In the genomic region with DNA sequence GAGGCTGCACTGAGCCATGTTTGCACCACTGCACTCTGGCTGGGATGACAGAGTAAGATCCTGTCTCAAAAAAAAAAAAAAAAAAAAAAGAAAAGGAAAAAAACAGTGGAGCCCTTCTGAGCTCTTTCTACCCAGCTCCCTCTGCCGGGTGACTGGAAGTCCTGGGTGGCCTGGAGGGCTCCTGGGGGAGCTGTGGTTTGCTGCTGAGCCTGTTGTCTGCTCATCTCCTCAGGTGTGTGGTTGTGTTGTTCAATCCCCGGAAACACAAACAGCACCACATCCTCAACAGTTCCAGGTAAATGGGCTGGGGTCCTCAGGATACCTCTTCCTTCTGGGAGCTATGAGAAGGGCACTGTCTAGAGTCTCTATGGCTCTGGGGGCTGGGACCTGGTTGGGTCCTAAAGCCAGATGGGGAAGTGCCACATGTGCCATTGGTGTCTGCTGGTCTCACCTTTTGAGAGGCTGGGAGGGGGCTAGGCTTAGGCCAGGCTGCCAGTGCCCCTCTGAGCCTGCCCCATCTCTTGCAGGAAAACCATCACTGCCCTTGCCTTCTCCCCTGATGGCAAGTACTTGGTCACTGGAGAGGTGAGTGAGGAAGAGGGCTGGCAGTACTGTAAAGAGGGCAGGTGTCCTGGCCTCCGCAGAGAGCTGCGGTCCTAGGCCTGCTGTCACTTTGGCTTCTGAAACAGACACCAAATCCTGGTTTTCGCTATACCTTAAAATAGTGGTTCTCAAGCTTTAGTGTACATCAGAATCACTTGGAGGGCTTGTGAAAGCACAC, we compare ENCODE assay signal across 12 cellular contexts. TPM values are rescaled to one million over a fixed set of nuclear protein-coding genes. Genes with fewer than 3 reads are reported as not detected.
DNase-seq lines count a peak whose midpoint lies in the region; ATAC-seq, FAIRE-seq and TF ChIP-seq lines count a peak whose summit lies in the region.
"Had no signal": no experiment of that assay in that cellular context is flagged by ENCODE, and none has a peak within 500 bp of the region (broad histone marks: within the 10 kb centered on the region; RNA-seq: fewer than 3 reads in every experiment).

No MANE protein-coding gene starts in this region.

- intact Hi-C loops in GM12878 (cut with micrococcal nuclease; ENCODE audit: unreplicated experiment) = loop anchor here (1.0 to 10.0 kb wide), 4 partner anchors 39 to 344 kb away; no protein-coding TSS in a partner anchor

- no peaks in the 10 kb centered on the region for H3K79me2 ChIP-seq in GM12878 (ENCODE audit: control insufficient read depth, insufficient read depth, low read length)
- H3K79me2 ChIP-seq in trophoblast cell (ENCODE audit: control insufficient read depth, insufficient read depth, low read length, poor library complexity) = no peaks in the 10 kb centered on the region

- CTCF ChIA-PET in activated naive CD4-positive, alpha-beta T cell treated with anti-CD3 and anti-CD28 coated beads, Interleukin-2, amount 10 ng/mL, durations not matched to agents 7 days and 5 days (lab: Charles Lee) = interaction anchor here (0.7 to 10.1 kb wide), 24 partner anchors 10 to 514 kb away, joined by 3 to 253 read pairs (median 6); partner anchors contain the start of genes MAPKBP1 and PLA2G4B
- CTCF ChIA-PET in GM12878 (lab: Yijun Ruan, JAX) = interaction anchor here (0.6 to 6.3 kb wide), 33 partner anchors 9 to 345 kb away, joined by 3 to 365 read pairs (median 4); partner anchors contain the start of genes MAPKBP1 and MGA

- H3K4me1 Mint-ChIP-seq in activated naive CD4-positive, alpha-beta T cell treated with anti-CD3 and anti-CD28 coated beads, Interleukin-2, amount 10 ng/mL, durations not matched to agents 7 days and 5 days = peaks cover 30% of the 10 kb centered on the region

- no peak overlapping the region for H2BK5ac ChIP-seq in trophoblast cell (ENCODE audit: low read depth, low read length, poor library complexity)

- H4K91ac ChIP-seq in trophoblast cell (ENCODE audit: low read depth, low read length) = peak overlapping the region; percentile 50

- H2AK5ac ChIP-seq in trophoblast cell (ENCODE audit: low read length) = no peak overlapping the region

- H3K27me3 ChIP-seq in GM12878 (replicated peaks in 1 of 2; ENCODE audit: control insufficient read depth in 2 of 2, insufficient read depth in 2 of 2, low read length in 1 of 2) (no peaks in the 10 kb centered on the region), trophoblast cell (ENCODE audit: insufficient read depth, low read length) (no peaks in the 10 kb centered on the region)

- H3K36me3 ChIP-seq in GM12878 (ENCODE audit: control insufficient read depth in 2 of 2, insufficient read depth in 2 of 2, low read length in 1 of 2) (peaks cover 0 to 11% of the 10 kb centered on the region in 2 experiments; a peak in 3 of 4 replicates), trophoblast cell (ENCODE audit: control insufficient read depth in 1 of 2, insufficient read depth in 2 of 2, low read length in 2 of 2) (peaks cover 31 to 32% of the 10 kb centered on the region in 2 experiments)

- peak overlapping the region; percentile 62 for H3K27ac Mint-ChIP-seq in activated naive CD4-positive, alpha-beta T cell treated with anti-CD3 and anti-CD28 coated beads, Interleukin-2, amount 10 ng/mL, durations not matched to agents 7 days and 5 days

- no peak overlapping the region for H2BK120ac ChIP-seq in trophoblast cell (ENCODE audit: insufficient read depth, low read length, poor library complexity)

- H2BK12ac ChIP-seq in trophoblast cell (ENCODE audit: low read length) = no peak overlapping the region

- TF ChIP-seq POLR2A in GM12878 (IDR thresholded peaks at IDR 0.05; ENCODE audit: low read depth, low read length) = no peak

- H3K9me3 Mint-ChIP-seq in activated naive CD4-positive, alpha-beta T cell treated with anti-CD3 and anti-CD28 coated beads, Interleukin-2, amount 10 ng/mL, durations not matched to agents 7 days and 5 days = no peaks in the 10 kb centered on the region
- H3K9me3 Mint-ChIP-seq: activated T-helper 2 cell treated with anti-CD3 and anti-CD28 coated beads, Interferon-gamma antibody, Interleukin-2, Interleukin-4, amounts not matched to agents 10 μg/mL and 5 μg/mL and 100 μg/mL, durations not matched to agents 14 hours and 24 hours and 36 hours; T-cell had no signal

- H3K4me3 ChIP-seq in GM12878 (no peak overlapping the region), trophoblast cell (ENCODE audit: low read depth, low read length) (no peak overlapping the region)
- H3K4me3 ChIP-seq: prostate gland had no signal

- TF ChIP-seq EP300 in GM12878 (IDR thresholded peaks at IDR 0.05; ENCODE audit: borderline replicate concordance in 1 of 2, control insufficient read depth in 1 of 2, low read depth in 2 of 2, low read length in 2 of 2) = no peak

- no peaks in the 10 kb centered on the region for H3K9me3 ChIP-seq in GM12878 (replicated peaks; ENCODE audit: control insufficient read depth, insufficient read depth, low read length)
- no peaks in the 10 kb centered on the region for H3K9me3 ChIP-seq in trophoblast cell (ENCODE audit: insufficient read depth, low read depth, low read length)
- H3K9me3 ChIP-seq: prostate gland had no signal

- H3K4me1 ChIP-seq in GM12878 (ENCODE audit: control insufficient read depth, insufficient read depth, low read length) (no peaks in the 10 kb centered on the region), trophoblast cell (ENCODE audit: control insufficient read depth in 1 of 2, insufficient read depth in 2 of 2, low read length in 2 of 2) (peaks cover 6 to 13% of the 10 kb centered on the region in 2 experiments)
- H3K4me1 ChIP-seq: prostate gland had no signal

- H3K36me3 Mint-ChIP-seq in activated naive CD4-positive, alpha-beta T cell treated with anti-CD3 and anti-CD28 coated beads, Interleukin-2, amount 10 ng/mL, durations not matched to agents 7 days and 5 days = peaks cover 10% of the 10 kb centered on the region

- no peak overlapping the region for H3K4me3 Mint-ChIP-seq in activated naive CD4-positive, alpha-beta T cell treated with anti-CD3 and anti-CD28 coated beads, Interleukin-2, amount 10 ng/mL, durations not matched to agents 7 days and 5 days
- H3K4me3 Mint-ChIP-seq: T-cell had no signal

- H3K18ac ChIP-seq in trophoblast cell (ENCODE audit: low read length) = no peak overlapping the region

- in situ Hi-C loops in GM12878 (cut with MboI) = loop anchor here (5.0 kb wide), 1 partner anchor 39 kb away; the partner anchor contains the start of gene MAPKBP1

- no peak overlapping the region for H4K12ac ChIP-seq in trophoblast cell (ENCODE audit: low read depth, low read length)

- H3K27ac ChIP-seq in GM12878 (ENCODE audit: control insufficient read depth, insufficient read depth) (no peak overlapping the region), trophoblast cell (ENCODE audit: low read depth, low read length) (no peak overlapping the region)
- H3K27ac ChIP-seq: prostate gland had no signal

- ATAC-seq in GM12878 = peak; percentile 35
- no peak for ATAC-seq in HG03097 (IDR thresholded peaks at IDR 0.05; ENCODE audit: low FRiP score, unreplicated experiment)

- H2AFZ ChIP-seq in GM12878 (ENCODE audit: control insufficient read depth, low read depth, low read length) = no peak overlapping the region
- no peak overlapping the region for H2AFZ ChIP-seq in trophoblast cell (ENCODE audit: insufficient read depth, low read length, poor library complexity)

- no peak overlapping the region for H4K8ac ChIP-seq in trophoblast cell (ENCODE audit: low read depth, low read length)

- no peak overlapping the region for H3K14ac ChIP-seq in trophoblast cell (ENCODE audit: low read length)

- no peak overlapping the region for H3K4ac ChIP-seq in trophoblast cell (ENCODE audit: low read depth, low read length)

- no peak for FAIRE-seq in GM12878 (lab: Jason Lieb, UNC)

- H3K9ac ChIP-seq in GM12878 (ENCODE audit: control insufficient read depth, insufficient read depth, low read length) = no peak overlapping the region
- no peak overlapping the region for H3K9ac ChIP-seq in trophoblast cell (ENCODE audit: low read length)

- H3K27me3 Mint-ChIP-seq in activated naive CD4-positive, alpha-beta T cell treated with anti-CD3 and anti-CD28 coated beads, Interleukin-2, amount 10 ng/mL, durations not matched to agents 7 days and 5 days = no peaks in the 10 kb centered on the region
- H3K27me3 Mint-ChIP-seq: T-cell had no signal

- POLR2A ChIA-PET in GM12878 (lab: Charles Lee) = interaction anchor here (0.6 to 2.6 kb wide), 5 partner anchors 14 to 689 kb away, joined by 3 to 28 read pairs (median 4); partner anchors contain the start of gene MAPKBP1

- H3K23ac ChIP-seq in trophoblast cell (ENCODE audit: low read length) = no peak overlapping the region

- H4K20me1 ChIP-seq in GM12878 (ENCODE audit: control insufficient read depth, insufficient read depth) = no peaks in the 10 kb centered on the region

- peak in 2 of 3 experiments; percentile 5 to 13; a peak in 1 of 6 replicates for TF ChIP-seq CTCF in GM12878 (IDR thresholded peaks at IDR 0.05 in 2 of 3, conservative IDR thresholded peaks at IDR 0.05 in 1 of 3; ENCODE audit: control insufficient read depth in 2 of 3, extremely low read depth in 1 of 3, insufficient read depth in 1 of 3, low read depth in 3 of 3, low read length in 3 of 3)

- TF ChIP-seq RAD21 in GM12878 (IDR thresholded peaks at IDR 0.05; ENCODE audit: insufficient read depth, low read depth, low read length) = no peak

- SMC1A ChIA-PET in GM12878 (lab: Charles Lee; ENCODE audit: uncharacterized antibody, unreplicated experiment) = interaction anchor here (0.6 to 8.3 kb wide), 17 partner anchors 11 to 345 kb away, joined by 3 to 268 read pairs (median 5); partner anchors contain the start of genes MAPKBP1 and MGA

- H3K79me1 ChIP-seq in trophoblast cell (ENCODE audit: low read length) = peaks cover 5% of the 10 kb centered on the region

- BruUV-seq in GM12878 (replicated peaks; lab: Mats Ljungman, UMichigan) = no TSS peak

- DNase-seq in activated naive CD4-positive, alpha-beta T cell treated with anti-CD3 and anti-CD28 coated beads, Interleukin-2, amount 10 ng/mL, durations not matched to agents 7 days and 5 days = no peak
- DNase-seq in activated naive CD4-positive, alpha-beta T cell (lab: John Stamatoyannopoulos, UW) = no peak
- DNase-seq in HT1080 (ENCODE audit: low read depth) (peak; percentile 26), GM12878 (ENCODE audit: low read depth, low spot score) (no peak), trophoblast cell (no peak), GM19240 (ENCODE audit: insufficient read length, low spot score) (no peak), HuH-7 (ENCODE audit: low spot score) (no peak)
- DNase-seq: DMS79 had no signal

- no peak overlapping the region for H3K4me2 ChIP-seq in GM12878 (ENCODE audit: control insufficient read depth, insufficient read depth)
- H3K4me2 ChIP-seq in trophoblast cell (ENCODE audit: low read length) = no peak overlapping the region

- RAD21 ChIA-PET in GM12878 (lab: Charles Lee; ENCODE audit: unreplicated experiment) = interaction anchor here (0.7 to 12.6 kb wide), 17 partner anchors 10 to 348 kb away, joined by 3 to 305 read pairs (median 4); partner anchors contain the start of genes MAPKBP1 and MGA

- WGBS in GM12878 (ENCODE audit: insufficient coverage, insufficient replicate concordance, low lambda C conversion rate, missing lambda C conversion rate) = 73% methylated on average over 5 of the region's 5 CpGs
- no CpG with 5 or more reads among the region's 5 CpGs for WGBS in trophoblast cell (ENCODE audit: extremely low coverage, insufficient coverage, insufficient read length)

RNA-seq across cellular contexts. Expression of gene JMJD7, which starts 17.1 kb away (rescaled TPM):
- total RNA-seq in HT1080 (2014; rRNA removed; shearing (Covaris generic)) = 9.0 and 9.3 TPM in 2 replicates
- polyA plus RNA-seq in HT1080 (2015; cell fraction: cytosol; rRNA removed) = 8.5 and 8.6 TPM in 2 replicates
- polyA plus RNA-seq in HT1080 (2015; cell fraction: nucleus; rRNA removed) = 18.3 and 19.2 TPM in 2 replicates
- total RNA-seq in GM12878 (2013; cell fraction: nucleolus; rRNA removed) = 18.7 and 20.7 TPM in 2 replicates
- 7.5 and 8.5 TPM in 2 replicates for total RNA-seq in GM12878 (2014; rRNA removed)
- total RNA-seq in GM12878 (2014; rRNA removed; fragmentation: Illumina TruSeq; extraction: Trizol) = 4.4 and 4.7 TPM in 2 replicates
- total RNA-seq in GM12878 (2021) = 10.3 and 12.2 TPM in 2 replicates
- 9.5 TPM for polyA plus RNA-seq in GM12878 (2011; ENCODE audit: low read depth)
- polyA plus RNA-seq in GM12878 (2011; rRNA removed) = 3.7 and 6.8 TPM in 2 replicates
- polyA plus RNA-seq in GM12878 (2011; cell fraction: cytosol; rRNA removed) = 8.1 and 12.4 TPM in 2 replicates
- polyA plus RNA-seq in GM12878 (2011; cell fraction: nucleus; rRNA removed) = 17.3 and 21.3 TPM in 2 replicates
- 4.0 and 6.1 TPM in 2 replicates for polyA plus RNA-seq in GM12878 (2012)
- 0.86 and 5.3 TPM in 2 replicates for polyA plus RNA-seq in GM12878 (2014; fragmentation: Illumina TruSeq; extraction: Trizol)
- 1 to 10 TPM in 1 of 2 experiments, under 1 TPM in 1; 0.79 to 2.2 TPM for polyA plus RNA-seq in GM12878 (2014; fragmentation: Nextera tagmentation; extraction: Ambion mirVana)
- polyA plus RNA-seq in GM12878 (2014; rRNA removed) = 8.9 and 9.9 TPM in 2 replicates
- 10 to 100 TPM in 1 of 2 experiments, 1 to 10 TPM in 1; 6.3 to 10.4 TPM for polyA plus RNA-seq in GM12878 (2016; fragmentation: Nextera tagmentation; extraction: Ambion mirVana)
- 3.2 and 4.0 TPM in 2 replicates for polyA minus RNA-seq in GM12878 (2011; rRNA and poly(A)+ RNA removed)
- 1.5 and 2.5 TPM in 2 replicates for polyA minus RNA-seq in GM12878 (2011; cell fraction: cytosol; rRNA and poly(A)+ RNA removed)
- polyA minus RNA-seq in GM12878 (2011; cell fraction: nucleus; rRNA and poly(A)+ RNA removed) = 1.6 and 3.9 TPM in 2 replicates
- 6.6 and 7.8 TPM in 2 replicates for polyA plus RNA-seq in trophoblast cell (2013)

RNA-seq across cellular contexts. Expression of gene PLA2G4B, which starts 27.8 kb away (rescaled TPM):
- total RNA-seq in HT1080 (2014; rRNA removed; shearing (Covaris generic)) = 1.1 and 3.1 TPM in 2 replicates
- 0.87 and 1.1 TPM in 2 replicates for polyA plus RNA-seq in HT1080 (2015; cell fraction: cytosol; rRNA removed)
- polyA plus RNA-seq in HT1080 (2015; cell fraction: nucleus; rRNA removed) = 26.7 and 30.5 TPM in 2 replicates
- total RNA-seq in GM12878 (2013; cell fraction: nucleolus; rRNA removed) = 5.0 and 9.9 TPM in 2 replicates
- 2.6 and 3.1 TPM in 2 replicates for total RNA-seq in GM12878 (2014; rRNA removed)
- 0.67 and 0.78 TPM in 2 replicates for total RNA-seq in GM12878 (2014; rRNA removed; fragmentation: Illumina TruSeq; extraction: Trizol)
- total RNA-seq in GM12878 (2021) = 3.1 and 6.6 TPM in 2 replicates
- polyA plus RNA-seq in GM12878 (2011; ENCODE audit: low read depth) = 3.3 TPM
- polyA plus RNA-seq in GM12878 (2011; rRNA removed) = 2.7 and 3.2 TPM in 2 replicates
- 2.9 and 6.4 TPM in 2 replicates for polyA plus RNA-seq in GM12878 (2011; cell fraction: cytosol; rRNA removed)
- polyA plus RNA-seq in GM12878 (2011; cell fraction: nucleus; rRNA removed) = 27.2 and 31.9 TPM in 2 replicates
- 2.4 and 3.6 TPM in 2 replicates for polyA plus RNA-seq in GM12878 (2012)
- 0.43 and 2.4 TPM in 2 replicates for polyA plus RNA-seq in GM12878 (2014; fragmentation: Illumina TruSeq; extraction: Trizol)
- under 1 TPM; 0.22 to 0.93 TPM for polyA plus RNA-seq in GM12878 (2014; fragmentation: Nextera tagmentation; extraction: Ambion mirVana)
- 3.8 and 6.9 TPM in 2 replicates for polyA plus RNA-seq in GM12878 (2014; rRNA removed)
- polyA plus RNA-seq in GM12878 (2016; fragmentation: Nextera tagmentation; extraction: Ambion mirVana) = 1 to 10 TPM; 4.4 to 6.3 TPM
- 0.22 and 0.72 TPM in 2 replicates for polyA minus RNA-seq in GM12878 (2011; rRNA and poly(A)+ RNA removed)
- not detected in 2 replicates for polyA minus RNA-seq in GM12878 (2011; cell fraction: cytosol; rRNA and poly(A)+ RNA removed)
- 1.9 and 3.4 TPM in 2 replicates for polyA minus RNA-seq in GM12878 (2011; cell fraction: nucleus; rRNA and poly(A)+ RNA removed)
- 5.1 and 5.5 TPM in 2 replicates for polyA plus RNA-seq in trophoblast cell (2013)

RNA-seq across cellular contexts. Expression of gene MAPKBP1, which starts 36.6 kb away (rescaled TPM):
- 19.5 and 20.6 TPM in 2 replicates for total RNA-seq in HT1080 (2014; rRNA removed; shearing (Covaris generic))
- 11.0 and 13.9 TPM in 2 replicates for polyA plus RNA-seq in HT1080 (2015; cell fraction: cytosol; rRNA removed)
- 73.8 and 77.9 TPM in 2 replicates for polyA plus RNA-seq in HT1080 (2015; cell fraction: nucleus; rRNA removed)
- 88.7 and 98.8 TPM in 2 replicates for total RNA-seq in GM12878 (2013; cell fraction: nucleolus; rRNA removed)
- total RNA-seq in GM12878 (2014; rRNA removed) (8.5 and 13.5 TPM in 2 replicates), GM12878 (2014; rRNA removed; fragmentation: Illumina TruSeq; extraction: Trizol) (6.7 and 7.2 TPM in 2 replicates), GM12878 (2021) (15.7 and 19.0 TPM in 2 replicates)
- polyA plus RNA-seq in GM12878 (2011; ENCODE audit: low read depth) = 3.5 TPM
- polyA plus RNA-seq in GM12878 (2011; rRNA removed) (3.6 and 6.5 TPM in 2 replicates), GM12878 (2014; fragmentation: Illumina TruSeq; extraction: Trizol) (6.8 and 7.5 TPM in 2 replicates), GM12878 (2014; fragmentation: Nextera tagmentation; extraction: Ambion mirVana) (under 1 TPM; 0.44 to 0.50 TPM), GM12878 (2014; rRNA removed) (10.4 and 12.2 TPM in 2 replicates), GM12878 (2016; fragmentation: Nextera tagmentation; extraction: Ambion mirVana) (1 to 10 TPM; 6.5 to 7.8 TPM)
- polyA plus RNA-seq in GM12878 (2011; cell fraction: cytosol; rRNA removed) = 5.1 and 6.2 TPM in 2 replicates
- 38.1 and 56.5 TPM in 2 replicates for polyA plus RNA-seq in GM12878 (2011; cell fraction: nucleus; rRNA removed)
- 6.4 and 8.7 TPM in 2 replicates for polyA plus RNA-seq in GM12878 (2012)
- polyA minus RNA-seq in GM12878 (2011; rRNA and poly(A)+ RNA removed) = 20.2 and 27.6 TPM in 2 replicates
- 4.4 and 4.9 TPM in 2 replicates for polyA minus RNA-seq in GM12878 (2011; cell fraction: cytosol; rRNA and poly(A)+ RNA removed)
- 29.6 and 53.2 TPM in 2 replicates for polyA minus RNA-seq in GM12878 (2011; cell fraction: nucleus; rRNA and poly(A)+ RNA removed)
- 19.2 and 19.4 TPM in 2 replicates for polyA plus RNA-seq in trophoblast cell (2013)
